ENCODE assay signal across 25 cellular contexts in the genomic region with DNA sequence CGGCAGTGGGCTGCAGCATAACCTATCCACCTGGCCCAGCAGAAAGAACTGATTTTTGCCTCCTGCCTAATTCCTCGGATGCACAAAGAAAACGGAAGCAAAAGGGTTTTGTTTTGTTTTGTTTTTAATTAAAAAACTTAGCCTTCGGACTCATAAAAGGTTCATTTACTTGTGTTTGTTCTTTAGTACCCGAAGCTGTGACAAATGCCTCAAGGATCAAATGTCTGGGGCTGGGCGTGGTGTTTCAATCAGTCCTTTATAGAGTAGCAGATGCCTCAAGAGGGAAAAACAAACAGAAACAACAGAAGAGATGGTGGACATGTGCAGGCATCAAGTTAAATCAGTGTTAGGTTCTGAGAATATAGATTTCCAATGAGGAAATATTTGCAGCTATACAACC.
DNase-seq lines count a peak whose midpoint lies in the region; ATAC-seq and TF ChIP-seq lines count a peak whose summit lies in the region.
"Had no signal": no experiment of that assay in that cellular context is flagged by ENCODE, and none has a peak within 500 bp of the region (broad histone marks: within the 10 kb centered on the region; RNA-seq: fewer than 3 reads in every experiment).

No MANE protein-coding gene starts in this region.

- no peak for TF ChIP-seq CTCF in foreskin fibroblast (IDR thresholded peaks at IDR 0.05; ENCODE audit: low read depth, low read length)

- DNase-seq in NCI-H82 (lab: John Stamatoyannopoulos, UW) (peak; percentile 27), NCI-H82 treated with DMSO at 0.1 percent for 48 hours (lab: John Stamatoyannopoulos, UW; ENCODE audit: unreplicated experiment) (no peak), NCI-H524 (lab: John Stamatoyannopoulos, UW) (peak; percentile 43 to 66), foreskin fibroblast (peak; percentile 5 to 18), foreskin melanocyte (no peak), AG20443 (ENCODE audit: low spot score) (no peak)
- DNase-seq: activated CD4-positive, alpha-beta T cell treated with anti-CD3 and anti-CD28 coated beads for 36 hours; activated CD8-positive, alpha-beta memory T cell treated with anti-CD3 and anti-CD28 coated beads for 24 hours; activated naive CD4-positive, alpha-beta T cell; activated T-cell treated with anti-CD3 and anti-CD28 coated beads, Interleukin-2, amount 50 U/mL, for 24 hours; Calu3; GDM1; H9; head of caudate nucleus; mesendoderm; naive thymus-derived CD8-positive, alpha-beta T cell; NCI-H2107; NK-92 treated with Interleukin-12 subunit alpha and Interleukin-12 subunit beta, amount 100 ng/mL, for 24 hours; pancreas; Peyer's patch; stimulated activated CD8-positive, alpha-beta memory T cell treated with anti-CD3 and anti-CD28 coated beads, Interleukin-4, amount 100 ng/mL, for 48 hours had no signal

- ATAC-seq in HG03196 (IDR thresholded peaks at IDR 0.05; ENCODE audit: unreplicated experiment) (no peak), HG03097 (IDR thresholded peaks at IDR 0.05; ENCODE audit: low FRiP score, unreplicated experiment) (no peak)
- ATAC-seq: activated CD4-positive, alpha-beta T cell treated with anti-CD3 and anti-CD28 coated beads for 36 hours; naive thymus-derived CD8-positive, alpha-beta T cell; sciatic nerve had no signal

- H3K4me3 ChIP-seq in foreskin fibroblast (ENCODE audit: low read depth in 1 of 2, low read length in 2 of 2) = no peak overlapping the region
- H3K4me3 ChIP-seq: pancreas, Peyer's patch, upper lobe of left lung had no signal

Comparison
In these comparisons a context has a peak if more than half of its experiments do, and no peak if none do; other contexts are left out.
1. DNase-seq: peak in NCI-H82 (single experiment), NCI-H524 (2 of 2) and foreskin fibroblast (2 of 2); none in NCI-H82 treated with DMSO at 0.1 percent for 48 hours (single experiment), foreskin melanocyte (single experiment) and AG20443 (single experiment).